ENCODE assay signal across 1 cellular context in genomic region chr16:50804290-50804907, GRCh38.
A peak's percentile ranks its signal among the peaks of the same experiment; 100 is the strongest.
TF ChIP-seq lines count a peak whose summit lies in the region.

No MANE protein-coding gene starts in this region.

TF ChIP-seq in HepG2, 621 proteins besides CTCF, POLR2A, EP300 and RAD21 (continued from another document and continues in another):
- no peak for TF ChIP-seq ATF3 (CRISPR knock-in tag; IDR thresholded peaks at IDR 0.05)
- no peak for TF ChIP-seq KLF15 (CRISPR knock-in tag; IDR thresholded peaks at IDR 0.05; ENCODE audit: borderline replicate concordance)
- no peak for TF ChIP-seq EZH2 (conservative IDR thresholded peaks at IDR 0.05; ENCODE audit: low read depth, low read length)
- TF ChIP-seq ZNF224 (CRISPR knock-in tag; IDR thresholded peaks at IDR 0.05), result no peak
- no peak for TF ChIP-seq SP2 (CRISPR knock-in tag; IDR thresholded peaks at IDR 0.05)
- TF ChIP-seq PAX8 (CRISPR knock-in tag; IDR thresholded peaks at IDR 0.05; ENCODE audit: borderline replicate concordance), result no peak
- no peak for TF ChIP-seq ZNF354B (CRISPR knock-in tag; IDR thresholded peaks at IDR 0.05)
- peak; percentile 84 for TF ChIP-seq HOXA3 (CRISPR knock-in tag; IDR thresholded peaks at IDR 0.05)
- no peak for TF ChIP-seq ATAD3A (CRISPR knock-in tag; IDR thresholded peaks at IDR 0.05)
- TF ChIP-seq, protein P1, sequence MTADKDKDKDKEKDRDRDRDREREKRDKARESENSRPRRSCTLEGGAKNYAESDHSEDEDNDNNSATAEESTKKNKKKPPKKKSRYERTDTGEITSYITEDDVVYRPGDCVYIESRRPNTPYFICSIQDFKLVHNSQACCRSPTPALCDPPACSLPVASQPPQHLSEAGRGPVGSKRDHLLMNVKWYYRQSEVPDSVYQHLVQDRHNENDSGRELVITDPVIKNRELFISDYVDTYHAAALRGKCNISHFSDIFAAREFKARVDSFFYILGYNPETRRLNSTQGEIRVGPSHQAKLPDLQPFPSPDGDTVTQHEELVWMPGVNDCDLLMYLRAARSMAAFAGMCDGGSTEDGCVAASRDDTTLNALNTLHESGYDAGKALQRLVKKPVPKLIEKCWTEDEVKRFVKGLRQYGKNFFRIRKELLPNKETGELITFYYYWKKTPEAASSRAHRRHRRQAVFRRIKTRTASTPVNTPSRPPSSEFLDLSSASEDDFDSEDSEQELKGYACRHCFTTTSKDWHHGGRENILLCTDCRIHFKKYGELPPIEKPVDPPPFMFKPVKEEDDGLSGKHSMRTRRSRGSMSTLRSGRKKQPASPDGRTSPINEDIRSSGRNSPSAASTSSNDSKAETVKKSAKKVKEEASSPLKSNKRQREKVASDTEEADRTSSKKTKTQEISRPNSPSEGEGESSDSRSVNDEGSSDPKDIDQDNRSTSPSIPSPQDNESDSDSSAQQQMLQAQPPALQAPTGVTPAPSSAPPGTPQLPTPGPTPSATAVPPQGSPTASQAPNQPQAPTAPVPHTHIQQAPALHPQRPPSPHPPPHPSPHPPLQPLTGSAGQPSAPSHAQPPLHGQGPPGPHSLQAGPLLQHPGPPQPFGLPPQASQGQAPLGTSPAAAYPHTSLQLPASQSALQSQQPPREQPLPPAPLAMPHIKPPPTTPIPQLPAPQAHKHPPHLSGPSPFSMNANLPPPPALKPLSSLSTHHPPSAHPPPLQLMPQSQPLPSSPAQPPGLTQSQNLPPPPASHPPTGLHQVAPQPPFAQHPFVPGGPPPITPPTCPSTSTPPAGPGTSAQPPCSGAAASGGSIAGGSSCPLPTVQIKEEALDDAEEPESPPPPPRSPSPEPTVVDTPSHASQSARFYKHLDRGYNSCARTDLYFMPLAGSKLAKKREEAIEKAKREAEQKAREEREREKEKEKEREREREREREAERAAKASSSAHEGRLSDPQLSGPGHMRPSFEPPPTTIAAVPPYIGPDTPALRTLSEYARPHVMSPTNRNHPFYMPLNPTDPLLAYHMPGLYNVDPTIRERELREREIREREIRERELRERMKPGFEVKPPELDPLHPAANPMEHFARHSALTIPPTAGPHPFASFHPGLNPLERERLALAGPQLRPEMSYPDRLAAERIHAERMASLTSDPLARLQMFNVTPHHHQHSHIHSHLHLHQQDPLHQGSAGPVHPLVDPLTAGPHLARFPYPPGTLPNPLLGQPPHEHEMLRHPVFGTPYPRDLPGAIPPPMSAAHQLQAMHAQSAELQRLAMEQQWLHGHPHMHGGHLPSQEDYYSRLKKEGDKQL (CRISPR knock-in tag; IDR thresholded peaks at IDR 0.05; ENCODE audit: low read depth), result no peak
- TF ChIP-seq KLF16 (CRISPR knock-in tag; IDR thresholded peaks at IDR 0.05), result peak in 1 of 2 experiments; percentile 65; a peak in 1 of 4 replicates
- no peak for TF ChIP-seq ZNF891 (CRISPR knock-in tag; IDR thresholded peaks at IDR 0.05)
- TF ChIP-seq MBNL3 (CRISPR knock-in tag; conservative IDR thresholded peaks at IDR 0.05), result no peak
- TF ChIP-seq CBX1 (IDR thresholded peaks at IDR 0.05; ENCODE audit: low read depth), result no peak
- TF ChIP-seq ZUFSP (CRISPR knock-in tag; IDR thresholded peaks at IDR 0.05; ENCODE audit: borderline replicate concordance), result no peak
- peak; percentile 63 for TF ChIP-seq YEATS4 (CRISPR knock-in tag; IDR thresholded peaks at IDR 0.05; ENCODE audit: borderline replicate concordance)
- TF ChIP-seq MTA3 (CRISPR knock-in tag; IDR thresholded peaks at IDR 0.05), result no peak
- TF ChIP-seq BCLAF1 (IDR thresholded peaks at IDR 0.05), result no peak
- TF ChIP-seq ZNF333 (CRISPR knock-in tag; IDR thresholded peaks at IDR 0.05; ENCODE audit: borderline replicate concordance), result no peak
- no peak for TF ChIP-seq RARG (CRISPR knock-in tag; IDR thresholded peaks at IDR 0.05; ENCODE audit: low read depth)
- no peak for TF ChIP-seq EED (CRISPR knock-in tag; IDR thresholded peaks at IDR 0.05)
- no peak for TF ChIP-seq TOPORS (CRISPR knock-in tag; IDR thresholded peaks at IDR 0.05)
- no peak for TF ChIP-seq CBFB (CRISPR knock-in tag; IDR thresholded peaks at IDR 0.05)
- TF ChIP-seq, protein P2, sequence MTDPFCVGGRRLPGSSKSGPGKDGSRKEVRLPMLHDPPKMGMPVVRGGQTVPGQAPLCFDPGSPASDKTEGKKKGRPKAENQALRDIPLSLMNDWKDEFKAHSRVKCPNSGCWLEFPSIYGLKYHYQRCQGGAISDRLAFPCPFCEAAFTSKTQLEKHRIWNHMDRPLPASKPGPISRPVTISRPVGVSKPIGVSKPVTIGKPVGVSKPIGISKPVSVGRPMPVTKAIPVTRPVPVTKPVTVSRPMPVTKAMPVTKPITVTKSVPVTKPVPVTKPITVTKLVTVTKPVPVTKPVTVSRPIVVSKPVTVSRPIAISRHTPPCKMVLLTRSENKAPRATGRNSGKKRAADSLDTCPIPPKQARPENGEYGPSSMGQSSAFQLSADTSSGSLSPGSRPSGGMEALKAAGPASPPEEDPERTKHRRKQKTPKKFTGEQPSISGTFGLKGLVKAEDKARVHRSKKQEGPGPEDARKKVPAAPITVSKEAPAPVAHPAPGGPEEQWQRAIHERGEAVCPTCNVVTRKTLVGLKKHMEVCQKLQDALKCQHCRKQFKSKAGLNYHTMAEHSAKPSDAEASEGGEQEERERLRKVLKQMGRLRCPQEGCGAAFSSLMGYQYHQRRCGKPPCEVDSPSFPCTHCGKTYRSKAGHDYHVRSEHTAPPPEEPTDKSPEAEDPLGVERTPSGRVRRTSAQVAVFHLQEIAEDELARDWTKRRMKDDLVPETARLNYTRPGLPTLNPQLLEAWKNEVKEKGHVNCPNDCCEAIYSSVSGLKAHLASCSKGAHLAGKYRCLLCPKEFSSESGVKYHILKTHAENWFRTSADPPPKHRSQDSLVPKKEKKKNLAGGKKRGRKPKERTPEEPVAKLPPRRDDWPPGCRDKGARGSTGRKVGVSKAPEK (CRISPR knock-in tag; IDR thresholded peaks at IDR 0.05; ENCODE audit: borderline replicate concordance), result no peak
- TF ChIP-seq TERF1 (CRISPR knock-in tag; IDR thresholded peaks at IDR 0.05), result no peak
- no peak for TF ChIP-seq NR3C1 (CRISPR knock-in tag; IDR thresholded peaks at IDR 0.05)
- no peak for TF ChIP-seq ZNF768 (CRISPR knock-in tag; IDR thresholded peaks at IDR 0.05)
- TF ChIP-seq, protein P3, sequence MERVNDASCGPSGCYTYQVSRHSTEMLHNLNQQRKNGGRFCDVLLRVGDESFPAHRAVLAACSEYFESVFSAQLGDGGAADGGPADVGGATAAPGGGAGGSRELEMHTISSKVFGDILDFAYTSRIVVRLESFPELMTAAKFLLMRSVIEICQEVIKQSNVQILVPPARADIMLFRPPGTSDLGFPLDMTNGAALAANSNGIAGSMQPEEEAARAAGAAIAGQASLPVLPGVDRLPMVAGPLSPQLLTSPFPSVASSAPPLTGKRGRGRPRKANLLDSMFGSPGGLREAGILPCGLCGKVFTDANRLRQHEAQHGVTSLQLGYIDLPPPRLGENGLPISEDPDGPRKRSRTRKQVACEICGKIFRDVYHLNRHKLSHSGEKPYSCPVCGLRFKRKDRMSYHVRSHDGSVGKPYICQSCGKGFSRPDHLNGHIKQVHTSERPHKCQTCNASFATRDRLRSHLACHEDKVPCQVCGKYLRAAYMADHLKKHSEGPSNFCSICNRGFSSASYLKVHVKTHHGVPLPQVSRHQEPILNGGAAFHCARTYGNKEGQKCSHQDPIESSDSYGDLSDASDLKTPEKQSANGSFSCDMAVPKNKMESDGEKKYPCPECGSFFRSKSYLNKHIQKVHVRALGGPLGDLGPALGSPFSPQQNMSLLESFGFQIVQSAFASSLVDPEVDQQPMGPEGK (CRISPR knock-in tag; IDR thresholded peaks at IDR 0.05), result peak; percentile 87
- TF ChIP-seq ZNF556 (CRISPR knock-in tag; IDR thresholded peaks at IDR 0.05; ENCODE audit: borderline replicate concordance), result peak; percentile 40; the same call in 1 of the 2 replicates
- TF ChIP-seq GATAD2A (CRISPR knock-in tag; IDR thresholded peaks at IDR 0.05), result peak; percentile 78
- peak; percentile 40; the same call in 1 of the 2 replicates for TF ChIP-seq CCDC6 (CRISPR knock-in tag; IDR thresholded peaks at IDR 0.05)
- no peak for TF ChIP-seq HNRNPK (IDR thresholded peaks at IDR 0.05; ENCODE audit: low read depth, low read length, poor library complexity, severe bottlenecking)
- TF ChIP-seq, protein P4, sequence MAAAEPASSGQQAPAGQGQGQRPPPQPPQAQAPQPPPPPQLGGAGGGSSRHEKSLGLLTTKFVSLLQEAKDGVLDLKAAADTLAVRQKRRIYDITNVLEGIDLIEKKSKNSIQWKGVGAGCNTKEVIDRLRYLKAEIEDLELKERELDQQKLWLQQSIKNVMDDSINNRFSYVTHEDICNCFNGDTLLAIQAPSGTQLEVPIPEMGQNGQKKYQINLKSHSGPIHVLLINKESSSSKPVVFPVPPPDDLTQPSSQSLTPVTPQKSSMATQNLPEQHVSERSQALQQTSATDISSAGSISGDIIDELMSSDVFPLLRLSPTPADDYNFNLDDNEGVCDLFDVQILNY (CRISPR knock-in tag; conservative IDR thresholded peaks at IDR 0.05), result no peak
- TF ChIP-seq ZNF350 (CRISPR knock-in tag; IDR thresholded peaks at IDR 0.05; ENCODE audit: borderline replicate concordance, low read depth), result peak; percentile 87
- TF ChIP-seq, protein P5, sequence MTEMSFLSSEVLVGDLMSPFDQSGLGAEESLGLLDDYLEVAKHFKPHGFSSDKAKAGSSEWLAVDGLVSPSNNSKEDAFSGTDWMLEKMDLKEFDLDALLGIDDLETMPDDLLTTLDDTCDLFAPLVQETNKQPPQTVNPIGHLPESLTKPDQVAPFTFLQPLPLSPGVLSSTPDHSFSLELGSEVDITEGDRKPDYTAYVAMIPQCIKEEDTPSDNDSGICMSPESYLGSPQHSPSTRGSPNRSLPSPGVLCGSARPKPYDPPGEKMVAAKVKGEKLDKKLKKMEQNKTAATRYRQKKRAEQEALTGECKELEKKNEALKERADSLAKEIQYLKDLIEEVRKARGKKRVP (CRISPR knock-in tag; IDR thresholded peaks at IDR 0.05), result no peak
- TF ChIP-seq GATAD1 (CRISPR knock-in tag; IDR thresholded peaks at IDR 0.05), result no peak
- TF ChIP-seq, protein P6, sequence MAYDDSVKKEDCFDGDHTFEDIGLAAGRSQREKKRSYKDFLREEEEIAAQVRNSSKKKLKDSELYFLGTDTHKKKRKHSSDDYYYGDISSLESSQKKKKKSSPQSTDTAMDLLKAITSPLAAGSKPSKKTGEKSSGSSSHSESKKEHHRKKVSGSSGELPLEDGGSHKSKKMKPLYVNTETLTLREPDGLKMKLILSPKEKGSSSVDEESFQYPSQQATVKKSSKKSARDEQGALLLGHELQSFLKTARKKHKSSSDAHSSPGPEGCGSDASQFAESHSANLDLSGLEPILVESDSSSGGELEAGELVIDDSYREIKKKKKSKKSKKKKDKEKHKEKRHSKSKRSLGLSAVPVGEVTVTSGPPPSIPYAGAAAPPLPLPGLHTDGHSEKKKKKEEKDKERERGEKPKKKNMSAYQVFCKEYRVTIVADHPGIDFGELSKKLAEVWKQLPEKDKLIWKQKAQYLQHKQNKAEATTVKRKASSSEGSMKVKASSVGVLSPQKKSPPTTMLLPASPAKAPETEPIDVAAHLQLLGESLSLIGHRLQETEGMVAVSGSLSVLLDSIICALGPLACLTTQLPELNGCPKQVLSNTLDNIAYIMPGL (CRISPR knock-in tag; IDR thresholded peaks at IDR 0.05; ENCODE audit: borderline replicate concordance in 1 of 2, low read depth in 1 of 2), result peak in 1 of 2 experiments; percentile 56; a peak in 1 of 4 replicates
- no peak for TF ChIP-seq MLLT10 (CRISPR knock-in tag; IDR thresholded peaks at IDR 0.05)
- no peak for TF ChIP-seq KMT2B (CRISPR knock-in tag; IDR thresholded peaks at IDR 0.05)
- no peak for TF ChIP-seq ARNT (IDR thresholded peaks at IDR 0.05)
- TF ChIP-seq ZBTB8A (CRISPR knock-in tag; IDR thresholded peaks at IDR 0.05; ENCODE audit: borderline replicate concordance, low read depth), result peak; percentile 38; the same call in 1 of the 2 replicates
